ENCODE assay signal across 1 cellular context in the genomic region with DNA sequence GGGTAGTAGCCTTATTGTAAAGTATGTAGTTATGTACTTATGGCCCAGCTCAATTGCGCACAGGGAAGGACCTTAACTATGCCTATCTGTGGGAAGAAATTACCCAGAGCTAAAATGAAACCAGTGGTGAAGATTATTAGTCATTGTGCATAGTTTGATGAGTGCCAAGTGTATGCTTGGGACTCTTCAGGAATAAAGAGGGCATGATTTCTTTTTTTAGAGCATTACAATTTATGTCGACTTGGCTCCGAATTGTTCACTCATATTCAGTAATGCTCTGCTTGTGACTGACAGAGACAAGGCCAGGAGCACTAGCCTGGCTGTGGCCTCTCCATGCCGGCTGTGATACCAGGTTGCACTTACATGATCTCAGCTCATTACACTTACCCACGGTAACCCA.
TF ChIP-seq lines count a peak whose summit lies in the region.

No MANE protein-coding gene starts in this region.

TF ChIP-seq in GM12878, 131 proteins besides CTCF, POLR2A, EP300 and RAD21 (continued from another document):
- no peak for TF ChIP-seq PKNOX1 (IDR thresholded peaks at IDR 0.05)
- no peak for TF ChIP-seq DPF2 (IDR thresholded peaks at IDR 0.05)
- TF ChIP-seq NFIC (IDR thresholded peaks at IDR 0.05; ENCODE audit: low read depth, low read length): no peak
- TF ChIP-seq STAT1 (conservative IDR thresholded peaks at IDR 0.05): no peak
- TF ChIP-seq SREBF1 (IDR thresholded peaks at IDR 0.05; ENCODE audit: low read length): no peak
- TF ChIP-seq, protein P1, sequence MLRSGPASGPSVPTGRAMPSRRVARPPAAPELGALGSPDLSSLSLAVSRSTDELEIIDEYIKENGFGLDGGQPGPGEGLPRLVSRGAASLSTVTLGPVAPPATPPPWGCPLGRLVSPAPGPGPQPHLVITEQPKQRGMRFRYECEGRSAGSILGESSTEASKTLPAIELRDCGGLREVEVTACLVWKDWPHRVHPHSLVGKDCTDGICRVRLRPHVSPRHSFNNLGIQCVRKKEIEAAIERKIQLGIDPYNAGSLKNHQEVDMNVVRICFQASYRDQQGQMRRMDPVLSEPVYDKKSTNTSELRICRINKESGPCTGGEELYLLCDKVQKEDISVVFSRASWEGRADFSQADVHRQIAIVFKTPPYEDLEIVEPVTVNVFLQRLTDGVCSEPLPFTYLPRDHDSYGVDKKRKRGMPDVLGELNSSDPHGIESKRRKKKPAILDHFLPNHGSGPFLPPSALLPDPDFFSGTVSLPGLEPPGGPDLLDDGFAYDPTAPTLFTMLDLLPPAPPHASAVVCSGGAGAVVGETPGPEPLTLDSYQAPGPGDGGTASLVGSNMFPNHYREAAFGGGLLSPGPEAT (IDR thresholded peaks at IDR 0.05; ENCODE audit: low read depth): no peak
- TF ChIP-seq, protein P2, sequence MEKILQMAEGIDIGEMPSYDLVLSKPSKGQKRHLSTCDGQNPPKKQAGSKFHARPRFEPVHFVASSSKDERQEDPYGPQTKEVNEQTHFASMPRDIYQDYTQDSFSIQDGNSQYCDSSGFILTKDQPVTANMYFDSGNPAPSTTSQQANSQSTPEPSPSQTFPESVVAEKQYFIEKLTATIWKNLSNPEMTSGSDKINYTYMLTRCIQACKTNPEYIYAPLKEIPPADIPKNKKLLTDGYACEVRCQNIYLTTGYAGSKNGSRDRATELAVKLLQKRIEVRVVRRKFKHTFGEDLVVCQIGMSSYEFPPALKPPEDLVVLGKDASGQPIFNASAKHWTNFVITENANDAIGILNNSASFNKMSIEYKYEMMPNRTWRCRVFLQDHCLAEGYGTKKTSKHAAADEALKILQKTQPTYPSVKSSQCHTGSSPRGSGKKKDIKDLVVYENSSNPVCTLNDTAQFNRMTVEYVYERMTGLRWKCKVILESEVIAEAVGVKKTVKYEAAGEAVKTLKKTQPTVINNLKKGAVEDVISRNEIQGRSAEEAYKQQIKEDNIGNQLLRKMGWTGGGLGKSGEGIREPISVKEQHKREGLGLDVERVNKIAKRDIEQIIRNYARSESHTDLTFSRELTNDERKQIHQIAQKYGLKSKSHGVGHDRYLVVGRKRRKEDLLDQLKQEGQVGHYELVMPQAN (conservative IDR thresholded peaks at IDR 0.05): no peak
- TF ChIP-seq CBX3 (IDR thresholded peaks at IDR 0.05; ENCODE audit: borderline replicate concordance, low read depth): no peak
- no peak for TF ChIP-seq NR2C2 (IDR thresholded peaks at IDR 0.05; ENCODE audit: borderline replicate concordance, control insufficient read depth, insufficient read length, low read depth)
- no peak for TF ChIP-seq CHD4 (IDR thresholded peaks at IDR 0.05)
- no peak for TF ChIP-seq ETV6 (conservative IDR thresholded peaks at IDR 0.05 in 1 of 2, IDR thresholded peaks at IDR 0.05 in 1 of 2; ENCODE audit: borderline replicate concordance in 1 of 2, low read depth in 1 of 2)
- no peak for TF ChIP-seq ZNF274 (IDR thresholded peaks at IDR 0.05; ENCODE audit: insufficient read depth, insufficient read length)
